7 cellular contexts compared by ENCODE assay signal in the genomic region with DNA sequence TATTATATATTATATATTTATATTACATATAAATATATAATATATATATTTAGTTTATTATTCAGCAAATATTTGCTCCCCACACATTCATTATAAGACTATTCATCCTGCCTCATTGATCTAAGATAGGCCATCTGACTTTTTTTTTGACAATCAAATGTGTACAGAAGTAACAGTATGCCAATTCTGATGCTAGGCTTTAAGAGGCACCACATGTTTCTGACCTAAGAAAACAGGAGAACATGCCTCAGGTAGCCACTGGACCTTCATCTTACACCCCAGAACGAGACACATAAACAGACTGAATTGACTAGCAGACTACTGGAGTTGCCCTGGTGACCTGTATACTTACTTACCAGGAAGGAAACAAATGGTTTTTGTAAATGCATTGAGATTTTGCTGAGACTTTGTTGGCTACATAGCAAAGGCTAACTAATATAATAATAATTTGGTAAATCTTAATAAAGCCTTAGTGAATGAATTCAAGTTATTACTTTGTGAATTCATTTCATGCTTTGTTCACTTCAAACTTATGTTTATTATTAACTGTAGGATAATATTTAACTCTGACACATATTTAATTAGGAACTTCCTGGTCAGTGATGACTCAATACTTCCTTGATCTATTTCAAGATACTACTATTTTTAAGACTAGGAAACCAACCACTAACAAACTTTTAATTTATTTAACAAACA.
DNase-seq lines count a peak whose midpoint lies in the region; ATAC-seq lines count a peak whose summit lies in the region.

No MANE protein-coding gene starts in this region.

- no peaks in the 10 kb centered on the region for H3K36me3 ChIP-seq in adipocyte (ENCODE audit: control insufficient read depth, insufficient read depth, low read length, severe bottlenecking)
- no peaks in the 10 kb centered on the region for H3K36me3 ChIP-seq in subcutaneous abdominal adipose tissue (ENCODE audit: control insufficient read depth in 5 of 5, insufficient read depth in 5 of 5, low read length in 5 of 5)

- H3K4me3 Mint-ChIP-seq in activated naive CD4-positive, alpha-beta T cell treated with anti-CD3 and anti-CD28 coated beads, Interleukin-2, amount 10 ng/mL, durations not matched to agents 7 days and 5 days, result no peak overlapping the region

- H3K9me3 ChIP-seq in adipocyte (ENCODE audit: control insufficient read depth, low read length) (no peaks in the 10 kb centered on the region), subcutaneous abdominal adipose tissue (ENCODE audit: control insufficient read depth in 5 of 5, low read length in 5 of 5) (no peaks in the 10 kb centered on the region)

- DNase-seq in adipocyte (ENCODE audit: low read depth) (peak; percentile 34), activated T-cell treated with anti-CD3 and anti-CD28 coated beads for 4 hours (no peak)
- no peak for DNase-seq in activated naive CD4-positive, alpha-beta T cell treated with anti-CD3 and anti-CD28 coated beads, Interleukin-2, amount 10 ng/mL, durations not matched to agents 7 days and 5 days
- no peak for DNase-seq in stimulated activated CD4-positive, alpha-beta T cell treated with anti-CD3 and anti-CD28 coated beads, Interleukin-2, amount 100 ng/mL, for 48 hours

- peak; percentile 89 for ATAC-seq in GM19372 (IDR thresholded peaks at IDR 0.05; ENCODE audit: low read depth, unreplicated experiment)
- ATAC-seq in HG03095 (IDR thresholded peaks at IDR 0.05; ENCODE audit: unreplicated experiment), result peak; percentile 77

- H3K27me3 ChIP-seq in adipocyte (replicated peaks; ENCODE audit: control insufficient read depth, insufficient read depth, low read length), result no peaks in the 10 kb centered on the region
- H3K27me3 ChIP-seq in subcutaneous abdominal adipose tissue (ENCODE audit: control insufficient read depth in 5 of 5, insufficient read depth in 4 of 5, low read length in 5 of 5), result no peaks in the 10 kb centered on the region

- no peaks in the 10 kb centered on the region for H3K4me1 Mint-ChIP-seq in activated naive CD4-positive, alpha-beta T cell treated with anti-CD3 and anti-CD28 coated beads, Interleukin-2, amount 10 ng/mL, durations not matched to agents 7 days and 5 days

- H3K27ac Mint-ChIP-seq in activated naive CD4-positive, alpha-beta T cell treated with anti-CD3 and anti-CD28 coated beads, Interleukin-2, amount 10 ng/mL, durations not matched to agents 7 days and 5 days, result no peak overlapping the region

- H3K9ac ChIP-seq in adipocyte (ENCODE audit: low read length) (no peak overlapping the region), subcutaneous abdominal adipose tissue (ENCODE audit: low read length in 5 of 5) (no peak overlapping the region)

- no peak overlapping the region for H3K4me3 ChIP-seq in adipocyte (ENCODE audit: low read length)
- no peak overlapping the region for H3K4me3 ChIP-seq in subcutaneous abdominal adipose tissue (ENCODE audit: low read depth in 1 of 5, low read length in 5 of 5)

- peaks cover 11% of the 10 kb centered on the region for H3K4me1 ChIP-seq in adipocyte (ENCODE audit: control insufficient read depth, insufficient read depth, low read length)
- peaks cover 0 to 7% (median 0%) of the 10 kb centered on the region in 5 donors for H3K4me1 ChIP-seq in subcutaneous abdominal adipose tissue (ENCODE audit: control insufficient read depth in 5 of 5, insufficient read depth in 5 of 5, low read length in 5 of 5)

- H3K9me3 Mint-ChIP-seq in activated naive CD4-positive, alpha-beta T cell treated with anti-CD3 and anti-CD28 coated beads, Interleukin-2, amount 10 ng/mL, durations not matched to agents 7 days and 5 days, result no peaks in the 10 kb centered on the region

- H3K27ac ChIP-seq in subcutaneous abdominal adipose tissue (ENCODE audit: low read depth, low read length), result peak overlapping the region; percentile 60

- H3K36me3 Mint-ChIP-seq in activated naive CD4-positive, alpha-beta T cell treated with anti-CD3 and anti-CD28 coated beads, Interleukin-2, amount 10 ng/mL, durations not matched to agents 7 days and 5 days, result no peaks in the 10 kb centered on the region

- peaks cover 13% of the 10 kb centered on the region for H3K27me3 Mint-ChIP-seq in activated naive CD4-positive, alpha-beta T cell treated with anti-CD3 and anti-CD28 coated beads, Interleukin-2, amount 10 ng/mL, durations not matched to agents 7 days and 5 days

- CTCF ChIA-PET in activated naive CD4-positive, alpha-beta T cell treated with anti-CD3 and anti-CD28 coated beads, Interleukin-2, amount 10 ng/mL, durations not matched to agents 7 days and 5 days (lab: Charles Lee), result no interaction called here
